1 cellular context compared by ENCODE assay signal in the genomic region with DNA sequence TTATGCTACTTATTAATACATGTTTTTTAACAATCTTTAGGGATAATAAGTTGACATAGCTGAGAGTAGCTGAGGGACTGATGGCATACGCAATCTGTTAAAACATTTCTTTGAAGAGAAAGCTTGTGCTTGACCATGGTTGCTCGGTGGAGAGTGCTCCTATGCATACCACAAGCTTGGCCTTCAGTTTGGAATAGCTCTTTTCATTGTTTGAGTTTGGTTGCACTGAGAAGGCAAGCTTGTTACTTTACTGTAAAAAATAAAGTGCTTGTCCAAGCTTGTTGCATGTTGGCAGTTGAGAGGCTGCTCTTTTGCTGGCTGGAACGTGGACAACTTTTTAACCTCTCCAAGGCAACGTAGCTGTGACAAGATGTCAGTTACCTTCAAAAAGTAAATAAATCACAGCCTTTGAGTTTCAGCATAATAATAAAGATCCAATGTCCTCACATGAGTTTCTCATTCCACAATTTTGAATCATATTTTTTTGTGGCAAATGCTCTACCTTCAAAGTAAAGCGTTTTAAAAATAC.
TF ChIP-seq lines count a peak whose summit lies in the region.

No MANE protein-coding gene starts in this region.

TF ChIP-seq in SK-N-SH, 30 proteins besides CTCF, POLR2A, EP300 and RAD21 (continued from another document):
- TF ChIP-seq, protein P1, sequence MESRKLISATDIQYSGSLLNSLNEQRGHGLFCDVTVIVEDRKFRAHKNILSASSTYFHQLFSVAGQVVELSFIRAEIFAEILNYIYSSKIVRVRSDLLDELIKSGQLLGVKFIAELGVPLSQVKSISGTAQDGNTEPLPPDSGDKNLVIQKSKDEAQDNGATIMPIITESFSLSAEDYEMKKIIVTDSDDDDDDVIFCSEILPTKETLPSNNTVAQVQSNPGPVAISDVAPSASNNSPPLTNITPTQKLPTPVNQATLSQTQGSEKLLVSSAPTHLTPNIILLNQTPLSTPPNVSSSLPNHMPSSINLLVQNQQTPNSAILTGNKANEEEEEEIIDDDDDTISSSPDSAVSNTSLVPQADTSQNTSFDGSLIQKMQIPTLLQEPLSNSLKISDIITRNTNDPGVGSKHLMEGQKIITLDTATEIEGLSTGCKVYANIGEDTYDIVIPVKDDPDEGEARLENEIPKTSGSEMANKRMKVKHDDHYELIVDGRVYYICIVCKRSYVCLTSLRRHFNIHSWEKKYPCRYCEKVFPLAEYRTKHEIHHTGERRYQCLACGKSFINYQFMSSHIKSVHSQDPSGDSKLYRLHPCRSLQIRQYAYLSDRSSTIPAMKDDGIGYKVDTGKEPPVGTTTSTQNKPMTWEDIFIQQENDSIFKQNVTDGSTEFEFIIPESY (IDR thresholded peaks at IDR 0.05; ENCODE audit: borderline replicate concordance, low read depth), result no peak
- no peak for TF ChIP-seq MEF2A (IDR thresholded peaks at IDR 0.05; ENCODE audit: borderline replicate concordance, low read depth)
- no peak for TF ChIP-seq YY1 (IDR thresholded peaks at IDR 0.05; ENCODE audit: low read depth)
